In the genomic region with DNA sequence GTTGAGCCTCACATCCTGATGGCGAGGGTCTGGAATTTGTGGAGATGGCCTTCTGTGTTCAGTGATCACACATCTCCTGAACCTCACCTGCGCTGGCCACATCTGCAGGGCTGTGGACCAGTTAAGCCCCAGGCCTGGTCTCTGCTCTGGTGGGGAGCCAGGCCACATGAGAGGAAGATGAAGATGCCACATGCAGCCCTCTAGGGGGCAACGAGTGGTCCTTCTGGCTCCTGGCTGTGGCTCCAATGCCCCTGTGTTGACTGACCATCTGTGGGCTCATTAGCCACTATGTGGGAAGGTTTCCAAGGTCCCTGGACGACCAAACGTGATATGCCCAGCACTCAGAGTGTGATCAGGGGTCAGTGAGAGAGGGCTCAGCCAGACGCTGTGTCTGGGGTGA, we compare ENCODE assay signal across 25 cellular contexts.
"Had no signal": no experiment of that assay in that cellular context is flagged by ENCODE, and none has a peak within 500 bp of the region (broad histone marks: within the 10 kb centered on the region; RNA-seq: fewer than 3 reads in every experiment).

No MANE protein-coding gene starts in this region.

- H3K4me2 ChIP-seq: PC-9 had no signal

- H3K4me3 ChIP-seq: K562, PC-9 had no signal

- DNase-seq: activated CD4-positive, alpha-beta memory T cell treated with anti-CD3 and anti-CD28 coated beads, Interleukin-2, amount 10 ng/mL, durations not matched to agents 7 days and 5 days; activated CD4-positive, alpha-beta T cell treated with anti-CD3 and anti-CD28 coated beads for 36 hours; activated CD4-positive, alpha-beta T cell treated with anti-CD3 and anti-CD28 coated beads, Interleukin-2, amount 50 U/mL, for 1 hour; activated CD4-positive, CD25-positive, alpha-beta regulatory T cell; activated gamma-delta T cell; activated naive CD4-positive, alpha-beta T cell treated with anti-CD3 and anti-CD28 coated beads, Interleukin-2, amount 10 ng/mL, durations not matched to agents 7 days and 5 days; activated naive CD8-positive, alpha-beta T cell treated with anti-CD3 and anti-CD28 coated beads for 36 hours; activated T-cell treated with anti-CD3 and anti-CD28 coated beads for 4 hours; activated T-cell treated with anti-CD3 and anti-CD28 coated beads, Interleukin-2, amount 50 U/mL, for 48 hours; anterior cingulate cortex; cerebellar nuclear complex; Karpas-422; NCI-H1048; NCI-H146; NCI-H187 treated with DMSO at 0.1 percent for 48 hours; NCI-H2081 treated with DMSO at 0.1 percent for 48 hours; NCI-H446; NCI-H524 treated with DMSO at 0.1 percent for 48 hours; NCI-H774; PC-9; SHP77 treated with DMSO at 0.1 percent for 48 hours; T-helper 17 cell; T-helper 9 cell had no signal

- ATAC-seq: activated CD4-positive, alpha-beta T cell treated with anti-CD3 and anti-CD28 coated beads for 36 hours; activated T-helper 17 cell treated with anti-CD3 and anti-CD28 coated beads, Interleukin-2, amount 50 U/mL, for 72 hours; K562; T-helper 17 cell had no signal

- H3K27ac ChIP-seq: PC-9 had no signal

- H2AFZ ChIP-seq: PC-9 had no signal
